Comparison of ENCODE assay signal across 14 cellular contexts in genomic region chr3:188827593-188827992, GRCh38.
DNase-seq lines count a peak whose midpoint lies in the region; ATAC-seq, FAIRE-seq and TF ChIP-seq lines count a peak whose summit lies in the region.
"Had no signal": no experiment of that assay in that cellular context is flagged by ENCODE, and none has a peak within 500 bp of the region (broad histone marks: within the 10 kb centered on the region; RNA-seq: fewer than 3 reads in every experiment).

No MANE protein-coding gene starts in this region.

- intact Hi-C loops in CD14-positive monocyte (cut with micrococcal nuclease), result loop anchor here (10.0 kb wide), 1 partner anchor 1093 kb away; no protein-coding TSS in a partner anchor

- H3K4me2 ChIP-seq in hepatocyte (no peak overlapping the region), neural progenitor cell (no peak overlapping the region)

- H3K9me3 Mint-ChIP-seq in neural progenitor cell, result no peaks in the 10 kb centered on the region
- peaks cover 0 to 1% (median 0%) of the 10 kb centered on the region in 7 donors for H3K9me3 Mint-ChIP-seq in CD14-positive monocyte
- H3K9me3 Mint-ChIP-seq in CD8-positive, alpha-beta memory T cell, result no peaks in the 10 kb centered on the region
- H3K9me3 Mint-ChIP-seq: H9 had no signal

- H3K4me3 ChIP-seq in astrocyte of the spinal cord (ENCODE audit: low read depth, low read length) (no peak overlapping the region), hepatocyte (no peak overlapping the region), neural progenitor cell (no peak overlapping the region)
- no peak overlapping the region for H3K4me3 ChIP-seq in CD8-positive, alpha-beta memory T cell (ENCODE audit: low read length)

- H3K36me3 Mint-ChIP-seq in neural progenitor cell (no peaks in the 10 kb centered on the region), CD14-positive monocyte (peaks cover 0 to 2% of the 10 kb centered on the region in 2 donors)
- no peaks in the 10 kb centered on the region for H3K36me3 Mint-ChIP-seq in CD8-positive, alpha-beta memory T cell

- H3K4me1 ChIP-seq in hepatocyte (ENCODE audit: insufficient read depth), result peaks cover 19% of the 10 kb centered on the region
- H3K4me1 ChIP-seq in neural progenitor cell, result no peaks in the 10 kb centered on the region
- H3K4me1 ChIP-seq in CD8-positive, alpha-beta memory T cell (ENCODE audit: insufficient read depth, low read length), result no peaks in the 10 kb centered on the region

- H3K4me3 Mint-ChIP-seq in neural progenitor cell (no peak overlapping the region), CD14-positive monocyte (no peak overlapping the region)
- H3K4me3 Mint-ChIP-seq in CD8-positive, alpha-beta memory T cell, result no peak overlapping the region
- H3K4me3 Mint-ChIP-seq: H9 had no signal

- H2AFZ ChIP-seq in hepatocyte, result no peak overlapping the region
- no peak overlapping the region for H2AFZ ChIP-seq in neural progenitor cell (replicated peaks)

- DNase-seq in HTR-8/SVneo (ENCODE audit: insufficient read length, low spot score), result peak; percentile 21
- DNase-seq in astrocyte of the spinal cord (ENCODE audit: low read depth, low spot score), result peak; percentile 17
- DNase-seq in hepatocyte (ENCODE audit: low spot score), result no peak
- DNase-seq in neural progenitor cell (ENCODE audit: low spot score), result no peak
- no peak for DNase-seq in CD14-positive monocyte (ENCODE audit: low spot score)
- no peak for DNase-seq in CD8-positive, alpha-beta memory T cell
- DNase-seq: COR-L47, DMS153, H9, NCI-H1417, NCI-H2029, NCI-H2171 treated with DMSO at 0.1 percent for 48 hours, NCI-H82 had no signal

- POLR2A ChIA-PET in CD8-positive, alpha-beta memory T cell (lab: Charles Lee), result no interaction called here

- no peaks in the 10 kb centered on the region for H3K79me2 ChIP-seq in hepatocyte
- no peaks in the 10 kb centered on the region for H3K79me2 ChIP-seq in neural progenitor cell (ENCODE audit: low read depth)

- TF ChIP-seq CTCF in astrocyte of the spinal cord (IDR thresholded peaks at IDR 0.05; ENCODE audit: low read depth, low read length) (no peak), hepatocyte (IDR thresholded peaks at IDR 0.05; ENCODE audit: poor library complexity) (no peak), neural progenitor cell (IDR thresholded peaks at IDR 0.05) (no peak), CD14-positive monocyte (IDR thresholded peaks at IDR 0.05) (no peak)

- H3K4me1 Mint-ChIP-seq in neural progenitor cell (peaks cover 3% of the 10 kb centered on the region), CD14-positive monocyte (peaks cover 54% of the 10 kb centered on the region)
- no peaks in the 10 kb centered on the region for H3K4me1 Mint-ChIP-seq in CD8-positive, alpha-beta memory T cell
- H3K4me1 Mint-ChIP-seq: H9 had no signal

- CTCF ChIA-PET in CD8-positive, alpha-beta memory T cell (lab: Charles Lee), result interaction anchor here (0.6 to 1.4 kb wide), 2 partner anchors 1087 to 1161 kb away, joined by 3 to 4 read pairs; no protein-coding TSS in a partner anchor

- H3F3A ChIP-seq in neural progenitor cell (ENCODE audit: low read depth), result no peaks in the 10 kb centered on the region

- H3K27ac ChIP-seq in hepatocyte, result peak overlapping the region; percentile 43
- no peak overlapping the region for H3K27ac ChIP-seq in neural progenitor cell
- H3K27ac ChIP-seq in CD8-positive, alpha-beta memory T cell (ENCODE audit: low read depth, low read length), result no peak overlapping the region

- no peaks in the 10 kb centered on the region for H3K36me3 ChIP-seq in hepatocyte (replicated peaks; ENCODE audit: insufficient read depth, low read depth)
- no peaks in the 10 kb centered on the region for H3K36me3 ChIP-seq in neural progenitor cell
- no peaks in the 10 kb centered on the region for H3K36me3 ChIP-seq in CD8-positive, alpha-beta memory T cell (ENCODE audit: insufficient read depth, low read length)

- H3K9me2 ChIP-seq in hepatocyte (replicated peaks; ENCODE audit: insufficient read depth), result no peaks in the 10 kb centered on the region

- H3K27me3 ChIP-seq in hepatocyte (no peaks in the 10 kb centered on the region), neural progenitor cell (no peaks in the 10 kb centered on the region)
- H3K27me3 ChIP-seq in CD8-positive, alpha-beta memory T cell (ENCODE audit: insufficient read depth, low read length, poor library complexity, severe bottlenecking), result no peaks in the 10 kb centered on the region

- in situ Hi-C loops in astrocyte of the spinal cord (cut with HindIII; ENCODE audit: low sequenced_read_pairs), result no loop called here

- WGBS in hepatocyte (ENCODE audit: low lambda C conversion rate, missing lambda C conversion rate), result 57% methylated on average over 3 of the region's 3 CpGs

- H3K9ac ChIP-seq in neural progenitor cell, result no peak overlapping the region

- H3K9me3 ChIP-seq in hepatocyte (ENCODE audit: low read depth) (no peaks in the 10 kb centered on the region), neural progenitor cell (ENCODE audit: low read depth) (no peaks in the 10 kb centered on the region)
- no peaks in the 10 kb centered on the region for H3K9me3 ChIP-seq in CD8-positive, alpha-beta memory T cell (ENCODE audit: low read length)

- peak overlapping the region; percentile 23 for H3K27ac Mint-ChIP-seq in neural progenitor cell
- peak overlapping the region in 2 of 7 donors; percentile 44 to 56 for H3K27ac Mint-ChIP-seq in CD14-positive monocyte
- peak overlapping the region in 1 of 8 donors; percentile 68 for H3K27ac Mint-ChIP-seq in CD8-positive, alpha-beta memory T cell
- H3K27ac Mint-ChIP-seq: H9 had no signal

- no peaks in the 10 kb centered on the region for H3K27me3 Mint-ChIP-seq in neural progenitor cell (ENCODE audit: insufficient read depth, low read depth)
- peaks cover 0 to 3% (median 0%) of the 10 kb centered on the region in 3 donors for H3K27me3 Mint-ChIP-seq in CD14-positive monocyte (ENCODE audit: low read depth in 3 of 3)
- no peaks in the 10 kb centered on the region for H3K27me3 Mint-ChIP-seq in CD8-positive, alpha-beta memory T cell

- no peak for ATAC-seq in GM21515 (IDR thresholded peaks at IDR 0.05; ENCODE audit: unreplicated experiment)

- H4K20me1 ChIP-seq in hepatocyte (ENCODE audit: insufficient read depth, poor library complexity, severe bottlenecking) (no peaks in the 10 kb centered on the region), neural progenitor cell (ENCODE audit: low read depth) (no peaks in the 10 kb centered on the region)

- no peak for FAIRE-seq in HTR-8/SVneo (lab: Jason Lieb, UNC)

Comparison
In these comparisons a context has a peak if more than half of its experiments do, and no peak if none do; other contexts are left out.
1. DNase-seq: peak in HTR-8/SVneo (single experiment) and astrocyte of the spinal cord (single experiment); none in hepatocyte (single experiment), neural progenitor cell (single experiment), CD14-positive monocyte (single experiment) and CD8-positive, alpha-beta memory T cell (0 of 5).